ENCODE assay signal across 20 cellular contexts in the genomic region with DNA sequence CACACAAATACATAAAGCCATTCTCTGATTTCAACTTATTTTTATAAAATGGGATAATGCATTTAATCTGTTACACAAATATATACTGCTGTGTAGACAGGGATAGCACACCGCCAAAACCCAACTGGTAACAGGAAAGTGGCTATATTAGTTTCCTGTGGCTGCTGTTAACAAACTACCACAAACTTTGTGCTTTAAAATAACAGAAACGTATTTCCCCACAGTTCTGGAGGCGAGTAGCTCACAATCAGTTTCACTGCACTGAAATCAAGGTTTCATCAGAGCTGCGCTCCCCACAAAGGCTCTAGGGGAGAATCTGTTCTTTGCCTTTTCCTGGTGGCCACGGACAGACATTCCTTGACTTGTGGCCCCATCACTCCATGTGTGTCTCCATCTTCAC.
DNase-seq lines count a peak whose midpoint lies in the region; ATAC-seq, FAIRE-seq and TF ChIP-seq lines count a peak whose summit lies in the region.
"Had no signal": no experiment of that assay in that cellular context is flagged by ENCODE, and none has a peak within 500 bp of the region (broad histone marks: within the 10 kb centered on the region; RNA-seq: fewer than 3 reads in every experiment).

No MANE protein-coding gene starts in this region.

- no CpG with 5 or more reads among the region's 5 CpGs for WGBS in H9 (ENCODE audit: extremely low coverage, insufficient read length, low lambda C conversion rate)
- 92 to 97% methylated on average over 5 of the region's 5 CpGs for WGBS in heart right ventricle, 2 donors

- no peak overlapping the region for H4K91ac ChIP-seq in H9 (ENCODE audit: insufficient read length, low read depth, low read length)

- no peak overlapping the region for H3K4me3 Mint-ChIP-seq in activated CD8-positive, alpha-beta memory T cell treated with anti-CD3 and anti-CD28 coated beads, Interleukin-2, amount 10 ng/mL, durations not matched to agents 7 days and 5 days
- no peak overlapping the region for H3K4me3 Mint-ChIP-seq in H9
- H3K4me3 Mint-ChIP-seq in activated CD8-positive, alpha-beta T cell treated with anti-CD3 and anti-CD28 coated beads for 36 hours: no peak overlapping the region
- H3K4me3 Mint-ChIP-seq in natural killer cell treated with Interleukin-12 subunit alpha and Interleukin-12 subunit beta and Interleukin-15 and Interleukin-18, amount 100 ng/mL, for 72 hours: peak overlapping the region; percentile 47
- H3K4me3 Mint-ChIP-seq: B cell, GM23338 had no signal

- H3K9me3 ChIP-seq in H9 (ENCODE audit: control insufficient read depth, low read depth, low read length) (no peaks in the 10 kb centered on the region), heart right ventricle (no peaks in the 10 kb centered on the region)

- H3K56ac ChIP-seq in H9 (ENCODE audit: insufficient read length, low read depth, low read length): no peak overlapping the region

- H3K4me1 Mint-ChIP-seq in activated CD8-positive, alpha-beta memory T cell treated with anti-CD3 and anti-CD28 coated beads, Interleukin-2, amount 10 ng/mL, durations not matched to agents 7 days and 5 days: peaks cover 58% of the 10 kb centered on the region
- peaks cover 15 to 18% of the 10 kb centered on the region in 2 experiments for H3K4me1 Mint-ChIP-seq in H9
- peaks cover 73% of the 10 kb centered on the region for H3K4me1 Mint-ChIP-seq in activated CD8-positive, alpha-beta T cell treated with anti-CD3 and anti-CD28 coated beads for 36 hours (ENCODE audit: low read depth)
- peaks cover 40 to 42% of the 10 kb centered on the region in 2 donors for H3K4me1 Mint-ChIP-seq in natural killer cell treated with Interleukin-12 subunit alpha and Interleukin-12 subunit beta and Interleukin-15 and Interleukin-18, amount 100 ng/mL, for 72 hours (ENCODE audit: low read depth in 2 of 2)
- H3K4me1 Mint-ChIP-seq: B cell had no signal

- no peak overlapping the region for H3K14ac ChIP-seq in H9 (ENCODE audit: insufficient read depth, low read length)

- H2BK15ac ChIP-seq in H9 (ENCODE audit: low read depth, low read length): no peak overlapping the region

- H2BK120ac ChIP-seq in H9 (ENCODE audit: low read depth, low read length, poor library complexity, severe bottlenecking): no peak overlapping the region

- no peak for FAIRE-seq in GM12891 (lab: Jason Lieb, UNC)
- FAIRE-seq: GM18507 had no signal

- no peaks in the 10 kb centered on the region for H4K20me1 ChIP-seq in H9 (ENCODE audit: control insufficient read depth, insufficient read depth, insufficient read length)

- H2AFZ ChIP-seq in H9 (ENCODE audit: low read length): no peak overlapping the region
- H2AFZ ChIP-seq: GM23338 had no signal

- no peaks in the 10 kb centered on the region for H3K27me3 ChIP-seq in H9 (ENCODE audit: insufficient read depth, low read length)
- H3K27me3 ChIP-seq in heart right ventricle: no peaks in the 10 kb centered on the region

- no peaks in the 10 kb centered on the region for H3K9me3 Mint-ChIP-seq in activated CD8-positive, alpha-beta memory T cell treated with anti-CD3 and anti-CD28 coated beads, Interleukin-2, amount 10 ng/mL, durations not matched to agents 7 days and 5 days (ENCODE audit: low read depth)
- no peaks in the 10 kb centered on the region for H3K9me3 Mint-ChIP-seq in H9
- no peaks in the 10 kb centered on the region for H3K9me3 Mint-ChIP-seq in activated CD8-positive, alpha-beta T cell treated with anti-CD3 and anti-CD28 coated beads for 36 hours
- H3K9me3 Mint-ChIP-seq in natural killer cell treated with Interleukin-12 subunit alpha and Interleukin-12 subunit beta and Interleukin-15 and Interleukin-18, amount 100 ng/mL, for 72 hours: no peaks in the 10 kb centered on the region
- H3K9me3 Mint-ChIP-seq: GM23338 had no signal

- H3K23ac ChIP-seq in H9 (ENCODE audit: insufficient read length, low read depth, low read length): no peak overlapping the region

- H3K27ac Mint-ChIP-seq in activated CD8-positive, alpha-beta memory T cell treated with anti-CD3 and anti-CD28 coated beads, Interleukin-2, amount 10 ng/mL, durations not matched to agents 7 days and 5 days: peak overlapping the region; percentile 2
- H3K27ac Mint-ChIP-seq in H9: peak overlapping the region in 2 of 3 experiments; percentile 14 to 18; a peak in 2 of 7 replicates
- H3K27ac Mint-ChIP-seq in activated CD8-positive, alpha-beta T cell treated with anti-CD3 and anti-CD28 coated beads for 36 hours: no peak overlapping the region
- peak overlapping the region in 1 of 2 donors; percentile 72 for H3K27ac Mint-ChIP-seq in natural killer cell treated with Interleukin-12 subunit alpha and Interleukin-12 subunit beta and Interleukin-15 and Interleukin-18, amount 100 ng/mL, for 72 hours
- H3K27ac Mint-ChIP-seq: B cell, GM23338 had no signal

- no peaks in the 10 kb centered on the region for H3K36me3 ChIP-seq in heart right ventricle

- H3K18ac ChIP-seq in H9 (ENCODE audit: insufficient read length, low read depth, low read length): no peak overlapping the region

- H2AK5ac ChIP-seq in H9 (ENCODE audit: insufficient read length, low read length): no peak overlapping the region

- POLR2A ChIA-PET in activated CD8-positive, alpha-beta T cell treated with anti-CD3 and anti-CD28 coated beads for 36 hours (lab: Charles Lee): interaction anchor here (0.6 kb wide), 1 partner anchor 75 kb away, joined by 3 read pairs; no protein-coding TSS in a partner anchor

- ATAC-seq in activated CD8-positive, alpha-beta memory T cell treated with anti-CD3 and anti-CD28 coated beads, Interleukin-2, amount 10 ng/mL, durations not matched to agents 7 days and 5 days: peak; percentile 42
- ATAC-seq in activated CD8-positive, alpha-beta T cell treated with anti-CD3 and anti-CD28 coated beads for 36 hours: peak; percentile 38
- peak; percentile 66 to 68 for ATAC-seq in natural killer cell treated with Interleukin-12 subunit alpha and Interleukin-12 subunit beta and Interleukin-15 and Interleukin-18, amount 100 ng/mL, for 72 hours
- no peak for ATAC-seq in heart right ventricle
- ATAC-seq: GM23338, PC-3 had no signal

- no peak overlapping the region for H3T11ph ChIP-seq in H9 (ENCODE audit: low read length)

- H2BK20ac ChIP-seq in H9 (ENCODE audit: low read depth, low read length, poor library complexity, severe bottlenecking): no peak overlapping the region

- H3K27ac ChIP-seq in H9 (ENCODE audit: insufficient read length, low read depth, low read length): no peak overlapping the region
- no peak overlapping the region for H3K27ac ChIP-seq in heart right ventricle

- TF ChIP-seq POLR2A in GM12891 (IDR thresholded peaks at IDR 0.05; ENCODE audit: low read depth, low read length): no peak

- no peaks in the 10 kb centered on the region for H3K79me1 ChIP-seq in H9 (ENCODE audit: insufficient read depth, low read depth, low read length, poor library complexity, severe bottlenecking)

- no peak overlapping the region for H4K5ac ChIP-seq in H9 (ENCODE audit: insufficient read length, low read depth, low read length)

- no peak overlapping the region for H2BK5ac ChIP-seq in H9 (ENCODE audit: insufficient read length, low read length)

- intact Hi-C loops in activated CD8-positive, alpha-beta T cell treated with anti-CD3 and anti-CD28 coated beads for 36 hours (cut with micrococcal nuclease): no loop called here
- intact Hi-C loops in heart right ventricle (cut with DNase I): loop anchor here in 1 of 10 donors (10.0 kb wide), 1 partner anchor 63 kb away; no protein-coding TSS in a partner anchor

- DNase-seq in activated CD8-positive, alpha-beta memory T cell treated with anti-CD3 and anti-CD28 coated beads, Interleukin-2, amount 10 ng/mL, durations not matched to agents 7 days and 5 days: no peak
- no peak for DNase-seq in activated CD8-positive, alpha-beta memory T cell treated with anti-CD3 and anti-CD28 coated beads, Interleukin-2, amount 50 U/mL, for 48 hours
- DNase-seq in H9 (no peak), heart right ventricle (no peak), GM12891 (ENCODE audit: insufficient read length, low spot score) (no peak)
- DNase-seq in activated CD8-positive, alpha-beta T cell treated with anti-CD3 and anti-CD28 coated beads for 36 hours: no peak
- DNase-seq in natural killer cell treated with Interleukin-12 subunit alpha and Interleukin-12 subunit beta and Interleukin-15 and Interleukin-18, amount 100 ng/mL, for 72 hours (ENCODE audit: low spot score): no peak
- DNase-seq: Calu3, EL, NCI-H1105 treated with DMSO at 0.1 percent for 48 hours, NCI-H1694 treated with DMSO at 0.1 percent for 48 hours, NCI-H2107, NCI-H510A treated with DMSO at 0.1 percent for 48 hours, NCI-H82, PC-3, RPMI8226, SHP77 treated with DMSO at 0.1 percent for 48 hours had no signal

- no peak overlapping the region for H3K9ac ChIP-seq in H9 (ENCODE audit: extremely low read depth, insufficient read length, low read length)

- no peak overlapping the region for H2BK12ac ChIP-seq in H9 (ENCODE audit: insufficient read length, low read depth, low read length)

- H4K8ac ChIP-seq in H9 (replicated peaks; ENCODE audit: insufficient read length, low read depth, low read length): no peak overlapping the region

- TF ChIP-seq CTCF in H9 (conservative IDR thresholded peaks at IDR 0.05) (no peak), heart right ventricle (IDR thresholded peaks at IDR 0.05) (no peak)
- no peak for TF ChIP-seq CTCF in activated CD8-positive, alpha-beta T cell treated with anti-CD3 and anti-CD28 coated beads for 36 hours (IDR thresholded peaks at IDR 0.05)

- H3K4me1 ChIP-seq in H9 (ENCODE audit: insufficient read depth, low read length): no peaks in the 10 kb centered on the region; the same call in 1 of the 2 replicates
- peaks cover 0 to 10% (median 0%) of the 10 kb centered on the region in 9 donors for H3K4me1 ChIP-seq in heart right ventricle

- no peaks in the 10 kb centered on the region for H3K23me2 ChIP-seq in H9 (ENCODE audit: insufficient read length, low read depth, low read length, poor library complexity, severe bottlenecking)

- H3K79me2 ChIP-seq in H9 (ENCODE audit: insufficient read depth, low read length): no peaks in the 10 kb centered on the region

- CTCF ChIA-PET in activated CD8-positive, alpha-beta memory T cell treated with anti-CD3 and anti-CD28 coated beads, Interleukin-2, amount 10 ng/mL, durations not matched to agents 7 days and 5 days (lab: Charles Lee): no interaction called here
- CTCF ChIA-PET in activated CD8-positive, alpha-beta T cell treated with anti-CD3 and anti-CD28 coated beads for 36 hours (lab: Charles Lee): interaction anchor here (1.3 to 1.5 kb wide), 3 partner anchors 12 to 96 kb away, joined by 3 to 5 read pairs (median 5); partner anchors contain the start of gene MLLT3

- H3K4ac ChIP-seq in H9 (ENCODE audit: low read depth, low read length): no peak overlapping the region

- no peak overlapping the region for H3K4me2 ChIP-seq in H9 (ENCODE audit: insufficient read depth, insufficient read length, low read length)
- H3K4me2 ChIP-seq: GM23338 had no signal

- H3K4me3 ChIP-seq in heart right ventricle: no peak overlapping the region
- H3K4me3 ChIP-seq: GM23338 had no signal

- H3K36me3 Mint-ChIP-seq in activated CD8-positive, alpha-beta memory T cell treated with anti-CD3 and anti-CD28 coated beads, Interleukin-2, amount 10 ng/mL, durations not matched to agents 7 days and 5 days: peaks cover 28% of the 10 kb centered on the region
- no peaks in the 10 kb centered on the region for H3K36me3 Mint-ChIP-seq in H9 (ENCODE audit: insufficient read depth in 1 of 3, low read depth in 3 of 3)
- H3K36me3 Mint-ChIP-seq in activated CD8-positive, alpha-beta T cell treated with anti-CD3 and anti-CD28 coated beads for 36 hours (ENCODE audit: low read depth): peaks cover 2% of the 10 kb centered on the region
- no peaks in the 10 kb centered on the region for H3K36me3 Mint-ChIP-seq in natural killer cell treated with Interleukin-12 subunit alpha and Interleukin-12 subunit beta and Interleukin-15 and Interleukin-18, amount 100 ng/mL, for 72 hours

- no peaks in the 10 kb centered on the region for H3K27me3 Mint-ChIP-seq in activated CD8-positive, alpha-beta memory T cell treated with anti-CD3 and anti-CD28 coated beads, Interleukin-2, amount 10 ng/mL, durations not matched to agents 7 days and 5 days
- H3K27me3 Mint-ChIP-seq in H9 (ENCODE audit: low read depth): no peaks in the 10 kb centered on the region; the same call in 1 of the 2 replicates
- no peaks in the 10 kb centered on the region for H3K27me3 Mint-ChIP-seq in activated CD8-positive, alpha-beta T cell treated with anti-CD3 and anti-CD28 coated beads for 36 hours
- no peaks in the 10 kb centered on the region for H3K27me3 Mint-ChIP-seq in natural killer cell treated with Interleukin-12 subunit alpha and Interleukin-12 subunit beta and Interleukin-15 and Interleukin-18, amount 100 ng/mL, for 72 hours
- H3K27me3 Mint-ChIP-seq: B cell had no signal

Comparison
In these comparisons a context has a peak if more than half of its experiments do, and no peak if none do; other contexts are left out.
1. ATAC-seq: peak in activated CD8-positive, alpha-beta memory T cell treated with anti-CD3 and anti-CD28 coated beads, Interleukin-2, amount 10 ng/mL, durations not matched to agents 7 days and 5 days (single experiment), activated CD8-positive, alpha-beta T cell treated with anti-CD3 and anti-CD28 coated beads for 36 hours (single experiment) and natural killer cell treated with Interleukin-12 subunit alpha and Interleukin-12 subunit beta and Interleukin-15 and Interleukin-18, amount 100 ng/mL, for 72 hours (2 of 2); none in heart right ventricle (0 of 8).